ENCODE assay signal across 26 cellular contexts in the genomic region with DNA sequence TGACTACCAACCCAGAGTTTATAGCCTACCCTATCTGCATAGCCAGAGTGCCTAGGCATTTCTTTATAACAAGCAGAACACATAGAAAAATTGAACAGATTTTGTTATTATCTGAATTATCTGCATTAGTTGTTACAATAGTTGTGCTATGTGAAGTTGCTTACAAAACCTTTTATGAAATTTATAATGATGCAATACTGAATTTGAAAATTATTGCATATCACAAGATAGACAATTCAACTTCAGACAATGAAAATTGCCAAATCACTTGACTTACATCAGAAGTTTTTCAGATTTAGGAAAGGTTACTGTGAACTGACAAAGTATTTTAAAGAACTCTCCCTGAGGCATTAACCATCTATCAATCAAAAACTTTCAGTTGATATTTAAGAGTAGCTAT.
"Had no signal": no experiment of that assay in that cellular context is flagged by ENCODE, and none has a peak within 500 bp of the region (broad histone marks: within the 10 kb centered on the region; RNA-seq: fewer than 3 reads in every experiment).

No MANE protein-coding gene starts in this region.

- H3K27me3 ChIP-seq: colonic mucosa, esophagus squamous epithelium, foreskin keratinocyte, gastroesophageal sphincter, heart left ventricle, hepatocyte, left lung had no signal

- H3K4me2 ChIP-seq: hepatocyte had no signal

- H3K79me2 ChIP-seq: hepatocyte had no signal

- FAIRE-seq: endometrium, frontal cortex, islet of Langerhans, keratinocyte had no signal

- H3K36me3 ChIP-seq: colonic mucosa, esophagus squamous epithelium, gastroesophageal sphincter, heart left ventricle, left lung, lower lobe of right lung had no signal

- H2AFZ ChIP-seq: hepatocyte had no signal

- H3K4me1 ChIP-seq: colonic mucosa, esophagus squamous epithelium, foreskin keratinocyte, gastroesophageal sphincter, heart left ventricle, left lung, lower lobe of right lung had no signal

- H3K9me3 ChIP-seq: colonic mucosa, esophagus squamous epithelium, gastroesophageal sphincter, heart left ventricle, left lung, lower lobe of right lung, mucosa of descending colon had no signal

- DNase-seq: colonic mucosa; cortex of kidney; effector CD8-positive, alpha-beta T cell; effector memory CD8-positive, alpha-beta T cell; endodermal cell; erythroblast; esophagus squamous epithelium; foreskin keratinocyte; heart left ventricle; hypothalamus; left cardiac atrium; left lung; left ventricle myocardium superior; lower lobe of right lung; mesenchymal stem cell; mucosa of descending colon; naive B cell; naive thymus-derived CD8-positive, alpha-beta T cell had no signal

- H3K27ac ChIP-seq: colonic mucosa, epithelial cell of prostate, esophagus squamous epithelium, foreskin keratinocyte, gastroesophageal sphincter, heart left ventricle, hepatocyte, left lung, lower lobe of right lung had no signal

- H3K4me3 ChIP-seq: colonic mucosa, esophagus squamous epithelium, gastroesophageal sphincter, heart left ventricle, hepatocyte, left lung, lower lobe of right lung, mucosa of descending colon had no signal

- ATAC-seq: effector memory CD8-positive, alpha-beta T cell; esophagus mucosa; foreskin keratinocyte; gastroesophageal sphincter; heart left ventricle; left cardiac atrium; left lung; left ventricle myocardium superior; lower lobe of right lung; mucosa of descending colon; naive thymus-derived CD8-positive, alpha-beta T cell had no signal
